In the genomic region with DNA sequence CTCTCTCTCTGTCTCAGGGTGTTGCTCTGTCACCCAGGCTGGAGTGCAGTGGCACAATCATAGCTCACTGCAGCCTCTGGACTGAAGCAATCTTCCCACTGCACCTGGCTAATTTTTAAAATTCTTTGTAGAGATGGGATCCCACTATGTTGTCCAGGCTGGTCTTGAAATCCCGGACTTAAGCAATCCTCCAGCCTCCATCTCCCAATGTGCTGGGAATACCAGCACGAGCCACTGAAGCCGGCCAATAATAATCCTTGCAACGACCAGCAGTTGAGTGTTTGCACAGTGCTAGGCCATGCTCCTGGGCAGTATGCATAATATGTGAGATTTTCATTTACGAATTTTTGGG, we compare ENCODE assay signal across 24 cellular contexts. TPM values are rescaled to one million over a fixed set of nuclear protein-coding genes. Genes with fewer than 3 reads are reported as not detected.
DNase-seq lines count a peak whose midpoint lies in the region; ATAC-seq and TF ChIP-seq lines count a peak whose summit lies in the region.
"Had no signal": no experiment of that assay in that cellular context is flagged by ENCODE, and none has a peak within 500 bp of the region (broad histone marks: within the 10 kb centered on the region; RNA-seq: fewer than 3 reads in every experiment).

No MANE protein-coding gene starts in this region.

- no peak for DNase-seq in cardiac muscle cell (ENCODE audit: low read depth in 1 of 2, low spot score in 1 of 2)
- no peak for DNase-seq in left cardiac atrium
- no peak for DNase-seq in WTC11 (ENCODE audit: low spot score)
- DNase-seq in naive B cell: no peak
- DNase-seq in BE2C: no peak
- no peak for DNase-seq in NCI-H1092 (lab: John Stamatoyannopoulos, UW)
- DNase-seq in GOT3 (lab: John Stamatoyannopoulos, UW): no peak
- no peak for DNase-seq in NCI-H446 treated with DMSO at 0.1 percent for 48 hours (lab: John Stamatoyannopoulos, UW)
- DNase-seq: activated gamma-delta T cell; activated T-cell treated with anti-CD3 and anti-CD28 coated beads for 4 hours; NCI-H2081 treated with DMSO at 0.1 percent for 48 hours; NK-92 treated with Interleukin-12 subunit alpha and Interleukin-12 subunit beta, amount 100 ng/mL, for 24 hours; stimulated activated CD4-positive, alpha-beta T cell treated with anti-CD3 and anti-CD28 coated beads, Interleukin-4, amount 100 ng/mL, for 1 hour; stimulated activated naive CD4-positive, alpha-beta T cell treated with Interleukin-2 at 50 U/mL for 16 hours had no signal

- H3K27ac ChIP-seq in cardiac muscle cell: peak overlapping the region; percentile 64
- H3K27ac ChIP-seq: HL-60, SJSA1 had no signal

- H3K27me3 Mint-ChIP-seq in WTC11 (ENCODE audit: low read depth) (peaks cover 3% of the 10 kb centered on the region; the same call in 1 of the 2 replicates), naive B cell (no peaks in the 10 kb centered on the region)
- H3K27me3 Mint-ChIP-seq: activated B cell treated with CpG ODN at 0.5 μM for 24 hours had no signal

- H3K9me3 Mint-ChIP-seq in WTC11: peaks cover 3% of the 10 kb centered on the region; the same call in 1 of the 2 replicates
- H3K9me3 Mint-ChIP-seq in naive B cell: peaks cover 0 to 4% (median 0%) of the 10 kb centered on the region in 7 donors
- H3K9me3 Mint-ChIP-seq: activated B cell treated with CpG ODN at 0.5 μM for 24 hours; activated CD4-positive, alpha-beta memory T cell treated with anti-CD3 and anti-CD28 coated beads for 36 hours; T-helper 1 cell treated with Interleukin-12 subunit alpha and Interleukin-12 subunit beta and Interleukin-4 antibody, amounts not matched to agents 30 μg/mL and 1 μg/mL, for 36 hours had no signal

- intact Hi-C loops in left cardiac atrium (cut with DNase I): no loop called here

- H3K36me3 Mint-ChIP-seq in WTC11 (peaks cover 4% of the 10 kb centered on the region), naive B cell (no peaks in the 10 kb centered on the region)

- ATAC-seq in left cardiac atrium (no peak), WTC11 (no peak), naive B cell (ENCODE audit: low read depth in 2 of 2) (no peak)

- H3K4me3 ChIP-seq in cardiac muscle cell (no peak overlapping the region), BE2C (ENCODE audit: low read depth, low read length) (no peak overlapping the region)

- POLR2A ChIA-PET in WTC11 (lab: Charles Lee): interaction anchor here (0.6 to 5.9 kb wide), 3 partner anchors 36 to 95 kb away, joined by 5 to 115 read pairs (median 6); a partner anchor contains a TSS

- H3K27ac Mint-ChIP-seq in WTC11 (no peak overlapping the region), naive B cell (peak overlapping the region in 4 of 6 donors; percentile 20 to 90 (median 63))
- H3K27ac Mint-ChIP-seq: activated B cell treated with CpG ODN at 0.5 μM for 24 hours; activated CD4-positive, alpha-beta memory T cell treated with anti-CD3 and anti-CD28 coated beads for 36 hours; T-helper 1 cell treated with Interleukin-12 subunit alpha and Interleukin-12 subunit beta and Interleukin-4 antibody, amounts not matched to agents 30 μg/mL and 1 μg/mL, for 36 hours had no signal

- peak overlapping the region; percentile 91 for H3K4me3 Mint-ChIP-seq in WTC11
- H3K4me3 Mint-ChIP-seq in naive B cell: peak overlapping the region in 6 of 8 donors; percentile 44 to 93 (median 76)
- H3K4me3 Mint-ChIP-seq: activated B cell treated with CpG ODN at 0.5 μM for 24 hours; activated CD4-positive, alpha-beta memory T cell treated with anti-CD3 and anti-CD28 coated beads for 36 hours; T-helper 1 cell treated with Interleukin-12 subunit alpha and Interleukin-12 subunit beta and Interleukin-4 antibody, amounts not matched to agents 30 μg/mL and 1 μg/mL, for 36 hours had no signal

- peaks cover 19% of the 10 kb centered on the region for H3K4me1 Mint-ChIP-seq in WTC11
- H3K4me1 Mint-ChIP-seq in naive B cell: peaks cover 30 to 51% (median 48%) of the 10 kb centered on the region in 3 donors

- CTCF ChIA-PET in WTC11 (lab: Charles Lee): interaction anchor here (0.6 to 5.3 kb wide), 11 partner anchors 10 to 142 kb away, joined by 3 to 308 read pairs (median 35); a partner anchor contains a TSS

- TF ChIP-seq CTCF in cardiac muscle cell (IDR thresholded peaks at IDR 0.05; ENCODE audit: low read depth, low read length): no peak
- TF ChIP-seq CTCF in WTC11 (IDR thresholded peaks at IDR 0.05): no peak
- TF ChIP-seq CTCF in BE2C (IDR thresholded peaks at IDR 0.05; ENCODE audit: low read depth, low read length): no peak

- H3K4me1 ChIP-seq in cardiac muscle cell (ENCODE audit: low read depth) (peaks cover 7% of the 10 kb centered on the region), BE2C (no peaks in the 10 kb centered on the region)

- no peaks in the 10 kb centered on the region for H3K9me3 ChIP-seq in cardiac muscle cell (ENCODE audit: low read depth)
- no peaks in the 10 kb centered on the region for H3K9me3 ChIP-seq in BE2C
- H3K9me3 ChIP-seq: A549, breast epithelium, heart right ventricle, left lung, SJSA1, spleen had no signal

- H3K36me3 ChIP-seq in cardiac muscle cell: no peaks in the 10 kb centered on the region
- no peaks in the 10 kb centered on the region for H3K36me3 ChIP-seq in BE2C
- H3K36me3 ChIP-seq: breast epithelium, heart right ventricle, left lung, SJSA1, spleen had no signal

- H3K27me3 ChIP-seq in cardiac muscle cell: no peaks in the 10 kb centered on the region
- H3K27me3 ChIP-seq in BE2C: no peaks in the 10 kb centered on the region

TF ChIP-seq in WTC11, 78 proteins besides CTCF, POLR2A, EP300 and RAD21 (continues in another document):
- TF ChIP-seq, protein P1, sequence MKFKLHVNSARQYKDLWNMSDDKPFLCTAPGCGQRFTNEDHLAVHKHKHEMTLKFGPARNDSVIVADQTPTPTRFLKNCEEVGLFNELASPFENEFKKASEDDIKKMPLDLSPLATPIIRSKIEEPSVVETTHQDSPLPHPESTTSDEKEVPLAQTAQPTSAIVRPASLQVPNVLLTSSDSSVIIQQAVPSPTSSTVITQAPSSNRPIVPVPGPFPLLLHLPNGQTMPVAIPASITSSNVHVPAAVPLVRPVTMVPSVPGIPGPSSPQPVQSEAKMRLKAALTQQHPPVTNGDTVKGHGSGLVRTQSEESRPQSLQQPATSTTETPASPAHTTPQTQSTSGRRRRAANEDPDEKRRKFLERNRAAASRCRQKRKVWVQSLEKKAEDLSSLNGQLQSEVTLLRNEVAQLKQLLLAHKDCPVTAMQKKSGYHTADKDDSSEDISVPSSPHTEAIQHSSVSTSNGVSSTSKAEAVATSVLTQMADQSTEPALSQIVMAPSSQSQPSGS (CRISPR knock-in tag; IDR thresholded peaks at IDR 0.05; ENCODE audit: borderline replicate concordance, low read depth): no peak
- TF ChIP-seq JUN (CRISPR knock-in tag; IDR thresholded peaks at IDR 0.05) (no peak), FOXK1 (CRISPR knock-in tag; IDR thresholded peaks at IDR 0.05) (no peak), ZNF671 (CRISPR knock-in tag; IDR thresholded peaks at IDR 0.05) (no peak), SP1 (CRISPR knock-in tag; conservative IDR thresholded peaks at IDR 0.05) (no peak)
- TF ChIP-seq, protein P2, sequence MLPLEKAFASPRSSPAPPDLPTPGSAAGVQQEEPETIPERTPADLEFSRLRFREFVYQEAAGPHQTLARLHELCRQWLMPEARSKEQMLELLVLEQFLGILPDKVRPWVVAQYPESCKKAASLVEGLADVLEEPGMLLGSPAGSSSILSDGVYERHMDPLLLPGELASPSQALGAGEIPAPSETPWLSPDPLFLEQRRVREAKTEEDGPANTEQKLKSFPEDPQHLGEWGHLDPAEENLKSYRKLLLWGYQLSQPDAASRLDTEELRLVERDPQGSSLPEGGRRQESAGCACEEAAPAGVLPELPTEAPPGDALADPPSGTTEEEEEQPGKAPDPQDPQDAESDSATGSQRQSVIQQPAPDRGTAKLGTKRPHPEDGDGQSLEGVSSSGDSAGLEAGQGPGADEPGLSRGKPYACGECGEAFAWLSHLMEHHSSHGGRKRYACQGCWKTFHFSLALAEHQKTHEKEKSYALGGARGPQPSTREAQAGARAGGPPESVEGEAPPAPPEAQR (CRISPR knock-in tag; IDR thresholded peaks at IDR 0.05): no peak
- TF ChIP-seq, protein P3, sequence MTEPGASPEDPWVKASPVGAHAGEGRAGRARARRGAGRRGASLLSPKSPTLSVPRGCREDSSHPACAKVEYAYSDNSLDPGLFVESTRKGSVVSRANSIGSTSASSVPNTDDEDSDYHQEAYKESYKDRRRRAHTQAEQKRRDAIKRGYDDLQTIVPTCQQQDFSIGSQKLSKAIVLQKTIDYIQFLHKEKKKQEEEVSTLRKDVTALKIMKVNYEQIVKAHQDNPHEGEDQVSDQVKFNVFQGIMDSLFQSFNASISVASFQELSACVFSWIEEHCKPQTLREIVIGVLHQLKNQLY (CRISPR knock-in tag; IDR thresholded peaks at IDR 0.05): no peak

RNA-seq across cellular contexts. Expression of a gene that starts 0.6 kb away (rescaled TPM):
- 47.1 and 53.7 TPM in 2 replicates for total RNA-seq in cardiac muscle cell
- 46.8 and 54.0 TPM in 2 replicates for polyA plus RNA-seq in cardiac muscle cell
- 1 to 10 TPM; 7.5 to 7.7 TPM for total RNA-seq in left cardiac atrium
- total RNA-seq in WTC11 (2021): 16.8 to 20.9 TPM (median 20.4 TPM) in 3 replicates
- polyA plus RNA-seq in naive B cell (ENCODE audit: low read depth in 6 of 6): 1 to 10 TPM in 5 of 6 donors, not detected in 1; 2.2 to 3.9 (median 3.6) TPM
- polyA plus RNA-seq in BE2C (2012; ENCODE audit: insufficient read depth, insufficient read length, low read depth): 38.7 TPM

RNA-seq across cellular contexts. Expression of a gene that starts 10.3 kb away (rescaled TPM):
- total RNA-seq in cardiac muscle cell (2.1 and 5.4 TPM in 2 replicates), left cardiac atrium (1 to 10 TPM; 1.3 to 1.5 TPM), WTC11 (2021) (2.4 to 3.9 TPM (median 3.0 TPM) in 3 replicates)
- polyA plus RNA-seq in cardiac muscle cell (7.2 and 7.5 TPM in 2 replicates), naive B cell (ENCODE audit: low read depth in 6 of 6) (10 to 100 TPM in 1 of 6 donors, 1 to 10 TPM in 5; 6.0 to 10.2 (median 7.6) TPM)
- 8.9 TPM for polyA plus RNA-seq in BE2C (2012; ENCODE audit: insufficient read depth, insufficient read length, low read depth)

RNA-seq across cellular contexts. Expression of a gene that starts 29.5 kb away (rescaled TPM):
- total RNA-seq in cardiac muscle cell (7.3 and 13.4 TPM in 2 replicates), left cardiac atrium (10 to 100 TPM; 23.5 to 28.3 TPM), WTC11 (2021) (7.5 to 9.6 TPM (median 8.4 TPM) in 3 replicates)
- polyA plus RNA-seq in cardiac muscle cell (14.9 and 15.6 TPM in 2 replicates), naive B cell (ENCODE audit: low read depth in 6 of 6) (under 1 TPM in 2 of 6 donors, not detected in 4; 0.56 to 0.69 TPM)
- 151 TPM for polyA plus RNA-seq in BE2C (2012; ENCODE audit: insufficient read depth, insufficient read length, low read depth)

RNA-seq across cellular contexts. Expression of a gene that starts 34.4 kb away (rescaled TPM):
- total RNA-seq in cardiac muscle cell (29.2 and 52.1 TPM in 2 replicates), left cardiac atrium (10 to 100 TPM; 11.3 to 15.1 TPM), WTC11 (2021) (69.0 to 88.3 TPM (median 86.0 TPM) in 3 replicates)
- polyA plus RNA-seq in cardiac muscle cell (32.2 and 38.9 TPM in 2 replicates), naive B cell (ENCODE audit: low read depth in 6 of 6) (under 1 TPM in 2 of 6 donors, not detected in 4; 0.40 to 0.44 TPM)
- not detected for polyA plus RNA-seq in BE2C (2012; ENCODE audit: insufficient read depth, insufficient read length, low read depth)
- total RNA-seq: activated CD4-positive, alpha-beta memory T cell treated with anti-CD3 and anti-CD28 coated beads for 36 hours; SJSA1 had no signal

RNA-seq across cellular contexts. Expression of a gene that starts 38.4 kb away (rescaled TPM):
- total RNA-seq in cardiac muscle cell (3.8 and 9.3 TPM in 2 replicates), left cardiac atrium (10 to 100 TPM; 16.4 to 20.0 TPM), WTC11 (2021) (5.5 to 8.5 TPM (median 6.8 TPM) in 3 replicates)
- polyA plus RNA-seq in cardiac muscle cell (8.7 and 9.7 TPM in 2 replicates), naive B cell (ENCODE audit: low read depth in 6 of 6) (10 to 100 TPM; 13.2 to 25.0 (median 16.2) TPM)
- 17.5 TPM for polyA plus RNA-seq in BE2C (2012; ENCODE audit: insufficient read depth, insufficient read length, low read depth)
